8 cellular contexts compared by ENCODE assay signal in the genomic region with DNA sequence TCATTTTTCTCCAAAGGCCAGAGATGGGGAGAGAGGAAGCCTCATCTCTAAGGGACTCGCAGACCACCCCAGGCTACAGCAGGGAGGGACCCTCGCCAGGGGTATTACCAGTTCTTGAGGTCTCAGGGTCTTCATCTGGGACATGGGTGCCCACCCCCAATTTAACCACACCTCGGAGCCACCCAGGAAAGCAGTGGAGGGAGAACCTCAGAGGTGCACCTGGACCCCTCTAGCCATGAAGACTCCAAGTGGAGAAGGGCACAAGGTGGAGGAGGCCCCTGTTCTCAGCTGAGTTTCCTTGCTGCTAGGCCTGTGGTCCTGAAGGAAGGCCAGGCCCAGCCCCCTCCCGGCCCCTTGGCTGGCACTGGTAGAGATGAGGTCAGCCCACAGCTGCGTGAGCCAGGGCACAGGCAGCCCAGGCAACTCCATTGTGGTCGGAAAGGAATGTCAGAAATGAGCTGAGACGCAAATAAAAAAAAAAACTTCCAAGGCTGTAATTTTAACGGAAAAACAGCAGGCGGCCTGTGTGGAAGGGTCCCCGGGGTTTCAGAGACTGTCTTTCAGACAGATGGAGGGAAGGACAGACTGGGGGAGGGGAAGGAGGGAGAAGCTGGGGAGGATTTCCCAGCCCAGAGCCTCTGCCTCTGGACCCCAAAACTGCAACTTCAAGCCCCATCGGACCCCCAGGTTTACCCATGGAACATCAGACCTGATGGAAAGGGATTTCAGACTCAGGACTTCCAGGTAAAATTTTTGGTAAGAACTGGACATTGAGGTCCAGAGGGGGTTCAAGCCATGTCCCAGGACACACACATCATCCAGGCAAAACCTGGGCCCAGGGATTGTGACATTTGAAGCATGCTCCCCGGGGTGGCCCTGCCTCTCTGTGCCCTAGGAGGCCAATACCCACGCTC. TPM values are rescaled to one million over a fixed set of nuclear protein-coding genes. Genes with fewer than 3 reads are reported as not detected.
DNase-seq lines count a peak whose midpoint lies in the region; ATAC-seq lines count a peak whose summit lies in the region.

No MANE protein-coding gene starts in this region.

- no peaks in the 10 kb centered on the region for H3K9me3 ChIP-seq in subcutaneous abdominal adipose tissue (ENCODE audit: control insufficient read depth in 5 of 5, low read length in 5 of 5)

- no peak for ATAC-seq in HG03159 (IDR thresholded peaks at IDR 0.05; ENCODE audit: unreplicated experiment)

- H3K27me3 ChIP-seq in subcutaneous abdominal adipose tissue (ENCODE audit: control insufficient read depth in 5 of 5, insufficient read depth in 4 of 5, low read length in 5 of 5) = no peaks in the 10 kb centered on the region

- peaks cover 0 to 62% (median 38%) of the 10 kb centered on the region in 5 donors for H3K36me3 ChIP-seq in subcutaneous abdominal adipose tissue (ENCODE audit: control insufficient read depth in 5 of 5, insufficient read depth in 5 of 5, low read length in 5 of 5)

- peak overlapping the region in 2 of 5 donors; percentile 41 to 48 for H3K9ac ChIP-seq in subcutaneous abdominal adipose tissue (ENCODE audit: low read length in 5 of 5)

- H3K27me3 Mint-ChIP-seq in immature natural killer cell (ENCODE audit: low read depth in 3 of 3) = peaks cover 0 to 19% (median 8%) of the 10 kb centered on the region in 3 donors

- H3K4me1 ChIP-seq in subcutaneous abdominal adipose tissue (ENCODE audit: control insufficient read depth in 5 of 5, insufficient read depth in 5 of 5, low read length in 5 of 5) = peaks cover 23 to 60% (median 49%) of the 10 kb centered on the region in 5 donors

- H3K36me3 Mint-ChIP-seq in immature natural killer cell = no peaks in the 10 kb centered on the region

- peak overlapping the region in 3 of 5 donors; percentile 1 to 46 (median 17) for H3K4me3 ChIP-seq in subcutaneous abdominal adipose tissue (ENCODE audit: low read depth in 1 of 5, low read length in 5 of 5)

- H3K27ac Mint-ChIP-seq in immature natural killer cell = no peak overlapping the region

- H3K4me1 Mint-ChIP-seq in immature natural killer cell = peaks cover 5 to 9% of the 10 kb centered on the region in 2 donors

- DNase-seq in GF-D8 (lab: John Stamatoyannopoulos, UW) = peak; percentile 88
- peak; percentile 69 for DNase-seq in NCI-H2227 treated with DMSO at 0.1 percent for 48 hours (lab: John Stamatoyannopoulos, UW)
- DNase-seq in cerebellum (ENCODE audit: low spot score) = peak; percentile 64
- DNase-seq in kidney tubule cell (ENCODE audit: low spot score) = peak; percentile 98
- no peak for DNase-seq in activated effector memory CD4-positive, alpha-beta T cell treated with anti-CD3 and anti-CD28 coated beads, Interleukin-2, amount 50 U/mL, for 16 hours
- DNase-seq in immature natural killer cell = no peak

- H3K9me3 Mint-ChIP-seq in immature natural killer cell = no peaks in the 10 kb centered on the region

- H3K27ac ChIP-seq in subcutaneous abdominal adipose tissue (ENCODE audit: low read depth, low read length) = peak overlapping the region; percentile 85

- no peak overlapping the region for H3K4me3 Mint-ChIP-seq in immature natural killer cell

RNA-seq across cellular contexts. Expression of a gene that starts 25.5 kb away (rescaled TPM):
- total RNA-seq in cerebellum = 17.1 TPM
- 10 to 100 TPM; 38.1 to 42.3 (median 40.5) TPM for polyA plus RNA-seq in immature natural killer cell

Comparison
In these comparisons a context has a peak if more than half of its experiments do, and no peak if none do; other contexts are left out.
1. DNase-seq: peak in GF-D8 (single experiment), NCI-H2227 treated with DMSO at 0.1 percent for 48 hours (single experiment), cerebellum (single experiment) and kidney tubule cell (single experiment); none in activated effector memory CD4-positive, alpha-beta T cell treated with anti-CD3 and anti-CD28 coated beads, Interleukin-2, amount 50 U/mL, for 16 hours (single experiment) and immature natural killer cell (0 of 3).